Comparison of ENCODE assay signal across 8 cellular contexts in the genomic region with DNA sequence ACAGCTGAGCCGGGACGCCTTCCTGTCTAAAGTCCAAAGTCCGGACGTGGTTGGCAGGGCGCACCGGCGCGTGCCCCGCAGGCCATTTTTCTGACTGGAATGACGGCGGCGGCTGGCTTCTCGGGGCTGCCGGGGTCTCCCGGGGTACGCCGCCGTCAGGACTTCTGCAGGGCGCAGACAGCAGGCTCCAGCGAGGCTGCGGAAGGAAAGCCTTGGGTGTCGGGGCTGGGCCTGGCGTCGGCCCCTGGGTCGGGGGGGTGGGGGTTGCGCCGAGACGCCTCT. TPM values are rescaled to one million over a fixed set of nuclear protein-coding genes. Genes with fewer than 3 reads are reported as not detected.
A peak's percentile ranks its signal among the peaks of the same experiment; 100 is the strongest.
DNase-seq lines count a peak whose midpoint lies in the region; ATAC-seq and TF ChIP-seq lines count a peak whose summit lies in the region.

No MANE protein-coding gene starts in this region.

- H3K4me3 Mint-ChIP-seq in activated naive CD8-positive, alpha-beta T cell treated with anti-CD3 and anti-CD28 coated beads for 36 hours = peak overlapping the region; percentile 82

- H3K27ac ChIP-seq in HUES48 (ENCODE audit: low read depth, low read length) (peak overlapping the region; percentile 92), right cardiac atrium (ENCODE audit: low read length) (peak overlapping the region; percentile 90)

- intact Hi-C loops in right cardiac atrium (cut with DNase I) = loop anchor here in 3 of 4 donors (10.0 kb wide), 2 partner anchors 82 to 92 kb away; partner anchors contain the start of genes PNN (in 1 of the 3) and TRAPPC6B (in 1 of the 3)

- under 1% methylated on average over 28 of the region's 28 CpGs for WGBS in right cardiac atrium

- peaks cover 4% of the 10 kb centered on the region; the same call in 1 of the 2 replicates for H3K27me3 ChIP-seq in HUES48 (ENCODE audit: control insufficient read depth, insufficient read depth, low read length)
- no peaks in the 10 kb centered on the region for H3K27me3 ChIP-seq in right cardiac atrium (ENCODE audit: control insufficient read depth, insufficient read depth)

- in situ Hi-C loops in GM13976 (cut with MboI; ENCODE audit: low sequenced_read_pairs, unreplicated experiment) = no loop called here

- H3K27me3 Mint-ChIP-seq in activated naive CD8-positive, alpha-beta T cell treated with anti-CD3 and anti-CD28 coated beads for 36 hours = no peaks in the 10 kb centered on the region

- peaks cover 49% of the 10 kb centered on the region for H3K4me1 Mint-ChIP-seq in activated naive CD8-positive, alpha-beta T cell treated with anti-CD3 and anti-CD28 coated beads for 36 hours

- H3K36me3 Mint-ChIP-seq in activated naive CD8-positive, alpha-beta T cell treated with anti-CD3 and anti-CD28 coated beads for 36 hours = peaks cover 15% of the 10 kb centered on the region

- DNase-seq in Daoy (ENCODE audit: low read depth) (peak; percentile 65), right cardiac atrium (peak; percentile 63 to 88 (median 87)), skeletal muscle cell (ENCODE audit: low read depth) (no peak), GM13976 (ENCODE audit: low spot score) (no peak), HT-29 (ENCODE audit: low spot score) (no peak)
- no peak for DNase-seq in activated naive CD8-positive, alpha-beta T cell treated with anti-CD3 and anti-CD28 coated beads for 36 hours

- ATAC-seq in GM21390 (IDR thresholded peaks at IDR 0.05; ENCODE audit: unreplicated experiment) (peak; percentile 34), right cardiac atrium (peak; percentile 75 to 76)

- H3K27ac Mint-ChIP-seq in activated naive CD8-positive, alpha-beta T cell treated with anti-CD3 and anti-CD28 coated beads for 36 hours = peak overlapping the region; percentile 97

- H3K4me1 ChIP-seq in HUES48 (ENCODE audit: control insufficient read depth, insufficient read depth, low read length) (peaks cover 17% of the 10 kb centered on the region; the same call in 1 of the 2 replicates), right cardiac atrium (ENCODE audit: control insufficient read depth, insufficient read depth, low read length) (peaks cover 2% of the 10 kb centered on the region)

- H3K9me3 ChIP-seq in HUES48 (ENCODE audit: control insufficient read depth, insufficient read depth, low read length) = peaks cover 9% of the 10 kb centered on the region; the same call in 1 of the 2 replicates
- no peaks in the 10 kb centered on the region for H3K9me3 ChIP-seq in right cardiac atrium (ENCODE audit: control insufficient read depth, low read length)

- peak overlapping the region; percentile 93 for H3K9ac ChIP-seq in HUES48 (ENCODE audit: low read depth, low read length)

- TF ChIP-seq CTCF in GM13976 (IDR thresholded peaks at IDR 0.05; ENCODE audit: borderline replicate concordance, control extremely low read depth, extremely low read depth, insufficient read depth, missing control alignments) = no peak

- peaks cover 8% of the 10 kb centered on the region for H3K9me3 Mint-ChIP-seq in activated naive CD8-positive, alpha-beta T cell treated with anti-CD3 and anti-CD28 coated beads for 36 hours

- H3K4me3 ChIP-seq in HUES48 (ENCODE audit: low read depth, low read length) (peak overlapping the region; percentile 82), right cardiac atrium (ENCODE audit: low read length) (peak overlapping the region; percentile 86), skeletal muscle cell (ENCODE audit: low read depth, low read length) (peak overlapping the region; percentile 92)

- no peaks in the 10 kb centered on the region for H3K36me3 ChIP-seq in HUES48 (ENCODE audit: control insufficient read depth, insufficient read depth, low read length)

RNA-seq across cellular contexts. Expression of gene MIA2, which starts 32.8 kb away (rescaled TPM):
- total RNA-seq in Daoy (2014; rRNA removed; shearing (Covaris generic)) = 19.1 and 27.7 TPM in 2 replicates
- 10 to 100 TPM; 19.1 to 19.5 TPM for total RNA-seq in activated naive CD8-positive, alpha-beta T cell treated with anti-CD3 and anti-CD28 coated beads for 36 hours
- total RNA-seq in right cardiac atrium = 10 to 100 TPM; 17.7 to 32.7 (median 24.5) TPM
- 21.8 TPM for polyA plus RNA-seq in right cardiac atrium
- 6.2 and 8.0 TPM in 2 replicates for total RNA-seq in HT-29 (2014; rRNA removed; shearing (Covaris generic))

Comparison
In these comparisons a context has a peak if more than half of its experiments do, and no peak if none do; other contexts are left out.
1. DNase-seq: peak in Daoy (single experiment) and right cardiac atrium (3 of 3); none in activated naive CD8-positive, alpha-beta T cell treated with anti-CD3 and anti-CD28 coated beads for 36 hours (single experiment), skeletal muscle cell (single experiment), GM13976 (single experiment) and HT-29 (single experiment).
2. Peak in every context shown above with its lines, with median percentiles within 50 percentile points of each other: H3K4me3 ChIP-seq.